ENCODE assay signal across 8 cellular contexts in genomic region chr11:69101100-69101791, GRCh38. TPM values are rescaled to one million over a fixed set of nuclear protein-coding genes. Genes with fewer than 3 reads are reported as not detected.
A peak's percentile ranks its signal among the peaks of the same experiment; 100 is the strongest.
DNase-seq lines count a peak whose midpoint lies in the region; ATAC-seq, FAIRE-seq and TF ChIP-seq lines count a peak whose summit lies in the region.

No MANE protein-coding gene starts in this region.

- peaks cover 0 to 2% of the 10 kb centered on the region in 2 experiments for H3K27me3 ChIP-seq in endothelial cell of umbilical vein (ENCODE audit: control insufficient read depth in 2 of 2, insufficient read depth in 2 of 2, low read length in 2 of 2)

- TF ChIP-seq POLR2A in endothelial cell of umbilical vein (IDR thresholded peaks at IDR 0.05; ENCODE audit: low read depth, low read length) = peak; percentile 37

- CTCF ChIA-PET in endothelial cell of umbilical vein (lab: Charles Lee) = interaction anchor here (0.5 to 9.0 kb wide), 35 partner anchors 10 to 700 kb away, joined by 3 to 154 read pairs (median 4); partner anchors contain the start of genes CCND1 and LTO1

- H3K79me2 ChIP-seq in endothelial cell of umbilical vein (ENCODE audit: control insufficient read depth, insufficient read depth, low read length) = no peaks in the 10 kb centered on the region

- peak; percentile 79 for FAIRE-seq in endothelial cell of umbilical vein (lab: Jason Lieb, UNC)

- H3K4me3 ChIP-seq in endothelial cell of umbilical vein (replicated peaks in 1 of 3; ENCODE audit: insufficient read depth in 1 of 3, low read depth in 1 of 3, low read length in 3 of 3) = no peak overlapping the region

- dilution Hi-C loops in endothelial cell of umbilical vein (cut with MboI; ENCODE audit: extremely low pct_ligation_motif_present, low sequenced_read_pairs) = loop anchor here (25.0 kb wide), 1 partner anchor 561 kb away; no protein-coding TSS in a partner anchor

- H3K27ac ChIP-seq in endothelial cell of umbilical vein (ENCODE audit: insufficient read depth, low read depth, low read length) = no peak overlapping the region

- no peaks in the 10 kb centered on the region for H4K20me1 ChIP-seq in endothelial cell of umbilical vein (replicated peaks; ENCODE audit: control insufficient read depth, extremely low read depth, insufficient read depth, low read length)

- BruUV-seq in endothelial cell of umbilical vein (replicated peaks; lab: Mats Ljungman, UMichigan) = no TSS peak

- no peaks in the 10 kb centered on the region for H3K9me1 ChIP-seq in endothelial cell of umbilical vein (replicated peaks; ENCODE audit: control insufficient read depth, extremely low read depth, insufficient read depth, low read length)

- peak; percentile 98 to 99 for TF ChIP-seq CTCF in endothelial cell of umbilical vein (IDR thresholded peaks at IDR 0.05; ENCODE audit: extremely low read depth in 1 of 2, insufficient read depth in 1 of 2, low read depth in 1 of 2, low read length in 2 of 2)

- POLR2A ChIA-PET in endothelial cell of umbilical vein (lab: Charles Lee) = no interaction called here

- intact Hi-C loops in endothelial cell of umbilical vein (cut with micrococcal nuclease) = loop anchor here (1.0 to 10.0 kb wide), 7 partner anchors 30 to 583 kb away; partner anchors contain the start of gene MYEOV

- H3K9ac ChIP-seq in endothelial cell of umbilical vein (replicated peaks; ENCODE audit: extremely low read depth, insufficient read depth, low read length) = no peak overlapping the region

- H3K4me2 ChIP-seq in endothelial cell of umbilical vein (ENCODE audit: insufficient read depth, low read length) = no peak overlapping the region

- no peaks in the 10 kb centered on the region for H3K9me3 ChIP-seq in endothelial cell of umbilical vein (replicated peaks; ENCODE audit: control insufficient read depth, insufficient read depth, low read length)

- H3K36me3 ChIP-seq in endothelial cell of umbilical vein (ENCODE audit: control insufficient read depth in 2 of 2, extremely low read depth in 1 of 2, insufficient read depth in 2 of 2, low read length in 2 of 2) = no peaks in the 10 kb centered on the region

- H3K4me1 ChIP-seq in endothelial cell of umbilical vein (ENCODE audit: control insufficient read depth, extremely low read depth, insufficient read depth, low read length) = peaks cover 5% of the 10 kb centered on the region

- peak; percentile 58 for ATAC-seq in HG02588 (IDR thresholded peaks at IDR 0.05; ENCODE audit: unreplicated experiment)
- no peak for ATAC-seq in GM18858 (IDR thresholded peaks at IDR 0.05; ENCODE audit: unreplicated experiment)

- DNase-seq in DMS 273 (lab: John Stamatoyannopoulos, UW; ENCODE audit: unreplicated experiment) (peak; percentile 86), NCI-H774 (lab: John Stamatoyannopoulos, UW) (peak; percentile 37), endothelial cell of umbilical vein (ENCODE audit: low read depth, low spot score) (peak; percentile 71), myocyte (ENCODE audit: low read depth) (peak; percentile 75)
- DNase-seq in activated CD8-positive, alpha-beta memory T cell treated with anti-CD3 and anti-CD28 coated beads, Interleukin-2, amount 50 U/mL, for 24 hours (ENCODE audit: extremely low read depth) = peak; percentile 31
- DNase-seq in stimulated activated CD8-positive, alpha-beta memory T cell treated with anti-CD3 and anti-CD28 coated beads, Interleukin-7, amount 100 ng/mL, for 1 hour (ENCODE audit: low read depth in 2 of 2) = peak; percentile 40 to 47

- H2AFZ ChIP-seq in endothelial cell of umbilical vein (ENCODE audit: low read depth, low read length) = no peak overlapping the region

TF ChIP-seq in endothelial cell of umbilical vein, 7 proteins besides CTCF, POLR2A, EP300 and RAD21:
- TF ChIP-seq JUN (IDR thresholded peaks at IDR 0.05; ENCODE audit: borderline replicate concordance, insufficient read depth, insufficient read length, low read depth) = peak; percentile 24
- no peak for TF ChIP-seq MAX (IDR thresholded peaks at IDR 0.05; ENCODE audit: insufficient read depth, insufficient read length)
- TF ChIP-seq POLR2AphosphoS5 (IDR thresholded peaks at IDR 0.05; ENCODE audit: insufficient read depth, low read depth, low read length) = peak; percentile 19
- no peak for TF ChIP-seq MYC (IDR thresholded peaks at IDR 0.05; ENCODE audit: low read depth, low read length)
- TF ChIP-seq EZH2 (IDR thresholded peaks at IDR 0.05; ENCODE audit: borderline replicate concordance, low read depth, low read length, severe bottlenecking) = no peak
- no peak for TF ChIP-seq FOS (IDR thresholded peaks at IDR 0.05; ENCODE audit: borderline replicate concordance, insufficient read depth, low read length)
TF ChIP-seq in endothelial cell of umbilical vein: peak in this region for 2.

RNA-seq across cellular contexts. Expression of gene TPCN2, which starts 52.5 kb away (rescaled TPM):
- total RNA-seq in endothelial cell of umbilical vein = 13.4 and 15.2 TPM in 2 replicates
- polyA plus RNA-seq in endothelial cell of umbilical vein = 9.2 and 10.3 TPM in 2 replicates
- 5.6 and 6.1 TPM in 2 replicates for polyA plus RNA-seq in endothelial cell of umbilical vein (2011; cell fraction: cytosol; rRNA removed)
- polyA plus RNA-seq in endothelial cell of umbilical vein (2011; cell fraction: nucleus; rRNA removed) = 47.7 and 48.0 TPM in 2 replicates
- 8.7 and 9.1 TPM in 2 replicates for polyA plus RNA-seq in endothelial cell of umbilical vein (2012)
- polyA minus RNA-seq in endothelial cell of umbilical vein = 15.6 and 17.7 TPM in 2 replicates
- 6.8 TPM for polyA minus RNA-seq in endothelial cell of umbilical vein (2011; cell fraction: cytosol; rRNA and poly(A)+ RNA removed)
- 16.3 and 19.4 TPM in 2 replicates for polyA minus RNA-seq in endothelial cell of umbilical vein (2011; cell fraction: nucleus; rRNA and poly(A)+ RNA removed)
- total RNA-seq in myocyte = 1.8 and 5.6 TPM in 2 replicates
- polyA plus RNA-seq in myocyte (2012) = 6.5 TPM

RNA-seq across cellular contexts. Expression of gene SMIM38, which starts 54.5 kb away (rescaled TPM):
- total RNA-seq in endothelial cell of umbilical vein (not detected in 2 replicates), myocyte (0.08 TPM in 1 of 2 replicates, not detected in the other)
- polyA plus RNA-seq in endothelial cell of umbilical vein = 0.03 TPM in 2 replicates
- polyA plus RNA-seq in endothelial cell of umbilical vein (2011; cell fraction: cytosol; rRNA removed) = 0.03 TPM in 1 of 2 replicates, not detected in the other
- polyA plus RNA-seq in endothelial cell of umbilical vein (2011; cell fraction: nucleus; rRNA removed) = 0.20 and 0.36 TPM in 2 replicates
- polyA plus RNA-seq in endothelial cell of umbilical vein (2012) = not detected in 2 replicates
- not detected in 2 replicates for polyA minus RNA-seq in endothelial cell of umbilical vein
- not detected for polyA minus RNA-seq in endothelial cell of umbilical vein (2011; cell fraction: cytosol; rRNA and poly(A)+ RNA removed)
- 0.14 TPM in 2 replicates for polyA minus RNA-seq in endothelial cell of umbilical vein (2011; cell fraction: nucleus; rRNA and poly(A)+ RNA removed)
- 0.09 TPM for polyA plus RNA-seq in myocyte (2012)

Comparison
In these comparisons a context has a peak if more than half of its experiments do, and no peak if none do; other contexts are left out.
1. DNase-seq: peak in every context shown above with its lines; median percentile 86 in DMS 273; 75 in myocyte; 71 in endothelial cell of umbilical vein; 44 in stimulated activated CD8-positive, alpha-beta memory T cell treated with anti-CD3 and anti-CD28 coated beads, Interleukin-7, amount 100 ng/mL, for 1 hour; 37 in NCI-H774; 31 in activated CD8-positive, alpha-beta memory T cell treated with anti-CD3 and anti-CD28 coated beads, Interleukin-2, amount 50 U/mL, for 24 hours.